ENCODE assay signal across 21 cellular contexts in genomic region chr4:66045913-66046312, GRCh38.
"Had no signal": no experiment of that assay in that cellular context is flagged by ENCODE, and none has a peak within 500 bp of the region (broad histone marks: within the 10 kb centered on the region; RNA-seq: fewer than 3 reads in every experiment).

No MANE protein-coding gene starts in this region.

- H3K27me3 ChIP-seq: esophagus muscularis mucosa, gastrocnemius medialis, spleen, tibial artery, upper lobe of left lung, uterus had no signal

- H3K4me3 ChIP-seq: esophagus muscularis mucosa, gastrocnemius medialis, lung, spleen, tibial artery, upper lobe of left lung, uterus had no signal

- DNase-seq: cortex of kidney; effector memory CD4-positive, alpha-beta T cell; gastrocnemius medialis; glutamatergic neuron; left colon; left ventricle myocardium superior; mesenchymal stem cell; naive B cell; spleen; stimulated activated CD4-positive, alpha-beta T cell treated with anti-CD3 and anti-CD28 coated beads, Interleukin-15, amount 100 ng/mL, for 24 hours; stimulated activated CD4-positive, alpha-beta T cell treated with anti-CD3 and anti-CD28 coated beads, Interleukin-1b, Interleukin-23, amount 100 ng/mL, for 48 hours; stimulated activated CD4-positive, alpha-beta T cell treated with anti-CD3 and anti-CD28 coated beads, Interleukin-4, amount 100 ng/mL, for 24 hours; tibial artery; upper lobe of left lung; uterus had no signal

- H3K9me3 Mint-ChIP-seq: nephron had no signal

- H3K36me3 Mint-ChIP-seq: naive B cell; stimulated activated memory B cell treated with anti-CD40 and anti-IgM and Interleukin-4, amounts not matched to agents 10 μg/mL and 1 μg/mL and 100 μg/mL, for 72 hours had no signal

- H3K4me1 ChIP-seq: esophagus muscularis mucosa, gastrocnemius medialis, spleen, tibial artery, upper lobe of left lung, uterus had no signal

- H3K36me3 ChIP-seq: esophagus muscularis mucosa, gastrocnemius medialis, spleen, tibial artery, upper lobe of left lung, uterus had no signal

- H3K4me3 Mint-ChIP-seq: naive B cell; nephron; stimulated activated memory B cell treated with anti-CD40 and anti-IgM and Interleukin-4, amounts not matched to agents 10 μg/mL and 1 μg/mL and 100 μg/mL, for 72 hours; stimulated activated naive CD8-positive, alpha-beta T cell treated with anti-CD3 and anti-CD28 coated beads, Interleukin-15, Interleukin-2, amounts not matched to agents 100 ng/mL and 50 ng/mL, for 24 hours had no signal

- H3K27me3 Mint-ChIP-seq: naive B cell; stimulated activated memory B cell treated with anti-CD40 and anti-IgM and Interleukin-4, amounts not matched to agents 10 μg/mL and 1 μg/mL and 100 μg/mL, for 72 hours; stimulated activated naive CD8-positive, alpha-beta T cell treated with anti-CD3 and anti-CD28 coated beads, Interleukin-15, Interleukin-2, amounts not matched to agents 100 ng/mL and 50 ng/mL, for 24 hours had no signal

- H3K9me3 ChIP-seq: esophagus muscularis mucosa, gastrocnemius medialis, tibial artery, upper lobe of left lung, uterus had no signal

- H3K27ac Mint-ChIP-seq: naive B cell; nephron; stimulated activated memory B cell treated with anti-CD40 and anti-IgM and Interleukin-4, amounts not matched to agents 10 μg/mL and 1 μg/mL and 100 μg/mL, for 72 hours; stimulated activated naive CD8-positive, alpha-beta T cell treated with anti-CD3 and anti-CD28 coated beads, Interleukin-15, Interleukin-2, amounts not matched to agents 100 ng/mL and 50 ng/mL, for 24 hours had no signal

- H3K27ac ChIP-seq: epithelial cell of prostate, esophagus muscularis mucosa, gastrocnemius medialis, spleen, tibial artery, upper lobe of left lung, uterus had no signal

- H3K4me1 Mint-ChIP-seq: naive B cell; stimulated activated memory B cell treated with anti-CD40 and anti-IgM and Interleukin-4, amounts not matched to agents 10 μg/mL and 1 μg/mL and 100 μg/mL, for 72 hours had no signal
